In the genomic region with DNA sequence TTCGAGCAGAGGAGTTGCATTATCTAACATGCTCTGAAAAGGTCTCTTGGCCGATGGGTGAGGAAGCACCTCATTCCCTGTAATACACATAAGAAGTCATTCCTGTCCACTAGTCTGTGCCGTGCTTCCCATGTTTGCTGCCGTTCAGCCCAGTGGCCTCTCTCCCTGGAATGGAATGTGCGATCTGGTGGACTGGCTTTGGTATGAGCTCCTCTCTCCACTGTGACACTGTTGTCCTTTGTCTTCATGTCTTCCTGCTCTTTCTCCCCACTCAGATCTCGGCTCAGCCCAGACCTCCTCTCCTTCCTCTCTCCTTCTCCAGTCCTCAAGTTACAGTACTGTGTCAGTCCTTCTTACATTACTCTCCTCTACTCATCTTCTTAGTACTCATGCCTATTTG, we compare ENCODE assay signal across 1 cellular context.
TF ChIP-seq lines count a peak whose summit lies in the region.

No MANE protein-coding gene starts in this region.

TF ChIP-seq in HepG2, 621 proteins besides CTCF, POLR2A, EP300 and RAD21:
- no peak for TF ChIP-seq HNF4A (CRISPR knock-in tag; IDR thresholded peaks at IDR 0.05)
- TF ChIP-seq, protein P1, sequence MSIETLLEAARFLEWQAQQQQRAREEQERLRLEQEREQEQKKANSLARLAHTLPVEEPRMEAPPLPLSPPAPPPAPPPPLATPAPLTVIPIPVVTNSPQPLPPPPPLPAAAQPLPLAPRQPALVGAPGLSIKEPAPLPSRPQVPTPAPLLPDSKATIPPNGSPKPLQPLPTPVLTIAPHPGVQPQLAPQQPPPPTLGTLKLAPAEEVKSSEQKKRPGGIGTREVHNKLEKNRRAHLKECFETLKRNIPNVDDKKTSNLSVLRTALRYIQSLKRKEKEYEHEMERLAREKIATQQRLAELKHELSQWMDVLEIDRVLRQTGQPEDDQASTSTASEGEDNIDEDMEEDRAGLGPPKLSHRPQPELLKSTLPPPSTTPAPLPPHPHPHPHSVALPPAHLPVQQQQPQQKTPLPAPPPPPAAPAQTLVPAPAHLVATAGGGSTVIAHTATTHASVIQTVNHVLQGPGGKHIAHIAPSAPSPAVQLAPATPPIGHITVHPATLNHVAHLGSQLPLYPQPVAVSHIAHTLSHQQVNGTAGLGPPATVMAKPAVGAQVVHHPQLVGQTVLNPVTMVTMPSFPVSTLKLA (IDR thresholded peaks at IDR 0.05), result no peak
- no peak for TF ChIP-seq SRSF1 (optimal IDR thresholded peaks at IDR 0.05; ENCODE audit: low read depth, low read length)
- no peak for TF ChIP-seq GABPA (IDR thresholded peaks at IDR 0.05; ENCODE audit: low read depth, low read length)
- no peak for TF ChIP-seq GABPA (CRISPR knock-in tag; IDR thresholded peaks at IDR 0.05; ENCODE audit: low read depth)
- no peak for TF ChIP-seq ZMYM4 (CRISPR knock-in tag; IDR thresholded peaks at IDR 0.05)
- TF ChIP-seq TGIF2 (CRISPR knock-in tag; IDR thresholded peaks at IDR 0.05), result no peak
